ENCODE assay signal across 13 cellular contexts in genomic region chr4:109334129-109334528, GRCh38. TPM values are rescaled to one million over a fixed set of nuclear protein-coding genes. Genes with fewer than 3 reads are reported as not detected.
DNase-seq lines count a peak whose midpoint lies in the region; ATAC-seq and TF ChIP-seq lines count a peak whose summit lies in the region.
"Had no signal": no experiment of that assay in that cellular context is flagged by ENCODE, and none has a peak within 500 bp of the region (broad histone marks: within the 10 kb centered on the region; RNA-seq: fewer than 3 reads in every experiment).

No MANE protein-coding gene starts in this region.

- H3K9me3 ChIP-seq in SK-N-MC (ENCODE audit: low read depth, low read length) (no peaks in the 10 kb centered on the region), transverse colon (no peaks in the 10 kb centered on the region)

- no peaks in the 10 kb centered on the region for H3K27me3 Mint-ChIP-seq in nephron progenitor cell (ENCODE audit: low read depth, poor library complexity)

- in situ Hi-C loops in transverse colon (cut with MboI; ENCODE audit: low pct_ligation_motif_present in 1 of 4, low pct_unique_long_range_greater_than_20kb in 1 of 4, low sequenced_read_pairs in 3 of 4) = no loop called here

- 61% methylated on average over 6 of the region's 6 CpGs for WGBS in transverse colon (ENCODE audit: low coverage in 1 of 2), 2 donors

- TF ChIP-seq EP300 in transverse colon (IDR thresholded peaks at IDR 0.05; ENCODE audit: low read depth) = no peak

- H3K4me3 Mint-ChIP-seq in nephron progenitor cell = no peak overlapping the region
- H3K4me3 Mint-ChIP-seq: CD4-positive, CD25-positive, alpha-beta regulatory T cell; GM23338 had no signal

- intact Hi-C loops in transverse colon (cut with DNase I; ENCODE audit: low total_unique reads) = no loop called here

- H3K27me3 ChIP-seq in transverse colon = no peaks in the 10 kb centered on the region

- DNase-seq in SK-N-MC (ENCODE audit: low read depth, low spot score) (no peak), fibroblast of villous mesenchyme (ENCODE audit: low read depth) (peak; percentile 26), nephron progenitor cell (no peak), transverse colon (no peak), NCI-H446 treated with DMSO at 0.1 percent for 48 hours (lab: John Stamatoyannopoulos, UW) (no peak)
- DNase-seq in stimulated activated CD4-positive, alpha-beta T cell treated with anti-CD3 and anti-CD28 coated beads, Interleukin-4, amount 100 ng/mL, for 1 hour = no peak
- DNase-seq: CD4-positive, CD25-positive, alpha-beta regulatory T cell; DMS53; H7; IMR-90 had no signal

- peaks cover 20% of the 10 kb centered on the region for H3K4me1 Mint-ChIP-seq in nephron progenitor cell
- H3K4me1 Mint-ChIP-seq: CD4-positive, CD25-positive, alpha-beta regulatory T cell; GM23338 had no signal

- H3K27ac Mint-ChIP-seq in nephron progenitor cell = peak overlapping the region; percentile 75
- H3K27ac Mint-ChIP-seq: CD4-positive, CD25-positive, alpha-beta regulatory T cell; GM23338 had no signal

- no peak for TF ChIP-seq POLR2A in transverse colon (IDR thresholded peaks at IDR 0.05)

- no peak for ATAC-seq in GM19324 (IDR thresholded peaks at IDR 0.05; ENCODE audit: low FRiP score, unreplicated experiment)
- ATAC-seq: GM23338 had no signal

- H3K36me3 Mint-ChIP-seq in nephron progenitor cell (ENCODE audit: low read depth) = peaks cover 3% of the 10 kb centered on the region
- H3K36me3 Mint-ChIP-seq: CD4-positive, CD25-positive, alpha-beta regulatory T cell had no signal

- H3K4me3 ChIP-seq in SK-N-MC = no peak overlapping the region
- H3K4me3 ChIP-seq in fibroblast of villous mesenchyme (ENCODE audit: low read depth, low read length) = no peak overlapping the region
- no peak overlapping the region for H3K4me3 ChIP-seq in transverse colon
- H3K4me3 ChIP-seq: GM23338 had no signal

- peaks cover 4% of the 10 kb centered on the region for H3K9me3 Mint-ChIP-seq in nephron progenitor cell

- TF ChIP-seq CTCF in fibroblast of villous mesenchyme (IDR thresholded peaks at IDR 0.05; ENCODE audit: insufficient read depth, low read depth, low read length) = no peak
- no peak for TF ChIP-seq CTCF in nephron progenitor cell (IDR thresholded peaks at IDR 0.05)
- TF ChIP-seq CTCF in transverse colon (IDR thresholded peaks at IDR 0.05) = no peak

- no peak overlapping the region for H3K9ac ChIP-seq in SK-N-MC (ENCODE audit: insufficient read length)

- H3K27ac ChIP-seq in SK-N-MC (0 out of 2 replicates have a peak overlapping the region, but pooled peaks have one; percentile 14), transverse colon (no peak overlapping the region)

- no peaks in the 10 kb centered on the region for H3K36me3 ChIP-seq in SK-N-MC (ENCODE audit: insufficient read depth, low read length)
- H3K36me3 ChIP-seq in transverse colon = no peaks in the 10 kb centered on the region

- no peaks in the 10 kb centered on the region for H3K4me1 ChIP-seq in transverse colon

RNA-seq across cellular contexts. Expression of gene COL25A1, which starts 31.7 kb away (rescaled TPM):
- total RNA-seq in fibroblast of villous mesenchyme (6.9 and 13.5 TPM in 2 replicates), transverse colon (1 to 10 TPM in 1 of 4 donors, under 1 TPM in 2, not detected in 1; 0.14 to 1.6 (median 0.32) TPM)
- total RNA-seq: CD4-positive, CD25-positive, alpha-beta regulatory T cell; HT-29 had no signal
